ENCODE assay signal across 24 cellular contexts in genomic region chr1:67773462-67773861, GRCh38. TPM values are rescaled to one million over a fixed set of nuclear protein-coding genes. Genes with fewer than 3 reads are reported as not detected.
DNase-seq lines count a peak whose midpoint lies in the region; ATAC-seq, FAIRE-seq and TF ChIP-seq lines count a peak whose summit lies in the region.
"Had no signal": no experiment of that assay in that cellular context is flagged by ENCODE, and none has a peak within 500 bp of the region (broad histone marks: within the 10 kb centered on the region; RNA-seq: fewer than 3 reads in every experiment).

No MANE protein-coding gene starts in this region.

- H3K4me3 ChIP-seq in bronchial epithelial cell (ENCODE audit: low read depth, low read length): no peak overlapping the region
- no peak overlapping the region for H3K4me3 ChIP-seq in mucosa of descending colon
- H3K4me3 ChIP-seq in Peyer's patch: no peak overlapping the region
- H3K4me3 ChIP-seq: BLaER1, GM23338, HAP-1, SJSA1 had no signal

- ATAC-seq in mucosa of descending colon: no peak
- no peak for ATAC-seq in HG02759 (IDR thresholded peaks at IDR 0.05; ENCODE audit: unreplicated experiment)
- ATAC-seq: GM23338, Right ventricle myocardium inferior had no signal

- peaks cover 90% of the 10 kb centered on the region for H3K4me1 Mint-ChIP-seq in HFFc6 (ENCODE audit: low read depth)
- peaks cover 34% of the 10 kb centered on the region for H3K4me1 Mint-ChIP-seq in osteocyte (ENCODE audit: unreplicated experiment)
- H3K4me1 Mint-ChIP-seq: CD4-positive, alpha-beta memory T cell; GM23338 had no signal

- DNase-seq in HFFc6: no peak
- peak; percentile 21 for DNase-seq in RCC 7860 (ENCODE audit: low spot score)
- DNase-seq in bronchial epithelial cell (ENCODE audit: low read depth): peak; percentile 57
- no peak for DNase-seq in osteocyte (ENCODE audit: extremely low spot score, unreplicated experiment)
- no peak for DNase-seq in mucosa of descending colon
- DNase-seq in Peyer's patch: no peak
- no peak for DNase-seq in NCI-H2107 treated with DMSO at 0.1 percent for 48 hours (lab: John Stamatoyannopoulos, UW; ENCODE audit: unreplicated experiment)
- DNase-seq: ACHN; CD4-positive, alpha-beta memory T cell; DND-41; GDM1; MM.1S; NCI-H1048; NCI-H1417 treated with DMSO at 0.1 percent for 48 hours; NCI-H187; NCI-H2107; NCI-H510A treated with DMSO at 0.1 percent for 48 hours; NCI-H748 treated with DMSO at 0.1 percent for 48 hours had no signal

- H3K36me3 Mint-ChIP-seq in HFFc6 (ENCODE audit: low read depth) (peaks cover 58% of the 10 kb centered on the region), osteocyte (ENCODE audit: unreplicated experiment) (peaks cover 45% of the 10 kb centered on the region)
- H3K36me3 Mint-ChIP-seq: CD4-positive, alpha-beta memory T cell had no signal

- FAIRE-seq in RCC 7860 (lab: Jason Lieb, UNC) (peak; percentile 10), bronchial epithelial cell (lab: Jason Lieb, UNC) (no peak)

- no peaks in the 10 kb centered on the region for H3K9me3 ChIP-seq in mucosa of descending colon
- H3K9me3 ChIP-seq in Peyer's patch: no peaks in the 10 kb centered on the region
- H3K9me3 ChIP-seq: BLaER1, HAP-1, SJSA1 had no signal

- H3K27me3 ChIP-seq in bronchial epithelial cell (ENCODE audit: control insufficient read depth, insufficient read depth, low read length) (no peaks in the 10 kb centered on the region), Peyer's patch (no peaks in the 10 kb centered on the region)
- H3K27me3 ChIP-seq: BLaER1, SJSA1 had no signal

- H3K27ac Mint-ChIP-seq in HFFc6: peak overlapping the region; percentile 37
- H3K27ac Mint-ChIP-seq in osteocyte (ENCODE audit: unreplicated experiment): peak overlapping the region; percentile 37
- H3K27ac Mint-ChIP-seq: CD4-positive, alpha-beta memory T cell; GM23338 had no signal

- H3K27me3 Mint-ChIP-seq in HFFc6 (ENCODE audit: insufficient read depth): peaks cover 4% of the 10 kb centered on the region
- H3K27me3 Mint-ChIP-seq in osteocyte (ENCODE audit: unreplicated experiment): no peaks in the 10 kb centered on the region

- no peak for TF ChIP-seq CTCF in HFFc6 (IDR thresholded peaks at IDR 0.05)
- no peak for TF ChIP-seq CTCF in bronchial epithelial cell (IDR thresholded peaks at IDR 0.05; ENCODE audit: insufficient read depth, low read length, severe bottlenecking)
- TF ChIP-seq CTCF in osteocyte (IDR thresholded peaks at IDR 0.05): no peak
- TF ChIP-seq CTCF in mucosa of descending colon (IDR thresholded peaks at IDR 0.05): no peak
- TF ChIP-seq CTCF in Peyer's patch (IDR thresholded peaks at IDR 0.05): no peak

- TF ChIP-seq POLR2A in Peyer's patch (IDR thresholded peaks at IDR 0.05): no peak

- intact Hi-C loops in mucosa of descending colon (cut with DNase I, micrococcal nuclease): loop anchor here in 1 of 2 donors (10.0 kb wide), 1 partner anchor 61 kb away; the partner anchor contains the start of gene GNG12

- no peaks in the 10 kb centered on the region for H3K9me3 Mint-ChIP-seq in HFFc6
- H3K9me3 Mint-ChIP-seq in osteocyte (ENCODE audit: unreplicated experiment): no peaks in the 10 kb centered on the region
- H3K9me3 Mint-ChIP-seq: GM23338 had no signal

- no peak overlapping the region for H3K4me3 Mint-ChIP-seq in HFFc6
- no peak overlapping the region for H3K4me3 Mint-ChIP-seq in osteocyte (ENCODE audit: unreplicated experiment)
- H3K4me3 Mint-ChIP-seq: CD4-positive, alpha-beta memory T cell; GM23338 had no signal

- no peak overlapping the region for H3K27ac ChIP-seq in Peyer's patch
- H3K27ac ChIP-seq: BLaER1, SJSA1 had no signal

- H3K36me3 ChIP-seq in bronchial epithelial cell (ENCODE audit: control insufficient read depth, insufficient read depth, low read length): peaks cover 2% of the 10 kb centered on the region
- no peaks in the 10 kb centered on the region for H3K36me3 ChIP-seq in mucosa of descending colon (ENCODE audit: low read depth)
- H3K36me3 ChIP-seq in Peyer's patch: peaks cover 0 to 8% (median 0%) of the 10 kb centered on the region in 3 donors
- H3K36me3 ChIP-seq: BLaER1, HAP-1 had no signal

- no peaks in the 10 kb centered on the region for H3K4me1 ChIP-seq in mucosa of descending colon (ENCODE audit: low read depth)
- peaks cover 0 to 5% (median 0%) of the 10 kb centered on the region in 4 donors for H3K4me1 ChIP-seq in Peyer's patch
- H3K4me1 ChIP-seq: BLaER1 had no signal

RNA-seq across cellular contexts. Expression of gene GNG12, which starts 59.8 kb away (rescaled TPM):
- total RNA-seq in HFFc6 (2021; fragmentation: NEBNext Ultra II Directional; extraction: Animal tissue kit (Norgen Biotek cat#: 25700)): 100 to 1,000 TPM; 172 to 229 (median 198) TPM
- total RNA-seq in bronchial epithelial cell: 75.3 and 88.3 TPM in 2 replicates
- 99.7 and 100 TPM in 2 replicates for total RNA-seq in osteocyte
- 100 to 1,000 TPM in 2 of 3 donors, 10 to 100 TPM in 1; 85.0 to 191 (median 158) TPM for total RNA-seq in mucosa of descending colon
- total RNA-seq in Peyer's patch: 100 to 1,000 TPM in 3 of 4 donors, 10 to 100 TPM in 1; 61.9 to 271 (median 165) TPM
- total RNA-seq: CD4-positive, alpha-beta memory T cell had no signal

Comparison
In these comparisons a context has a peak if more than half of its experiments do, and no peak if none do; other contexts are left out.
1. DNase-seq: peak in RCC 7860 (single experiment) and bronchial epithelial cell (single experiment); none in HFFc6 (single experiment), osteocyte (single experiment), mucosa of descending colon (0 of 3), Peyer's patch (0 of 3) and NCI-H2107 treated with DMSO at 0.1 percent for 48 hours (single experiment).